8 cellular contexts compared by ENCODE assay signal in genomic region chr6:3849681-3850450, GRCh38. TPM values are rescaled to one million over a fixed set of nuclear protein-coding genes. Genes with fewer than 3 reads are reported as not detected.
DNase-seq lines count a peak whose midpoint lies in the region; ATAC-seq, FAIRE-seq and TF ChIP-seq lines count a peak whose summit lies in the region.

No MANE protein-coding gene starts in this region.

- no peak overlapping the region for H3K9ac ChIP-seq in K562 (ENCODE audit: insufficient read depth in 1 of 2, low read depth in 2 of 2, low read length in 2 of 2)

- H3K79me2 ChIP-seq in K562 (ENCODE audit: control insufficient read depth, insufficient read depth, low read length), result no peaks in the 10 kb centered on the region

- H3K4me2 ChIP-seq in K562 (ENCODE audit: insufficient read depth, low read length), result no peak overlapping the region

- no peak for FAIRE-seq in K562 (lab: Jason Lieb, UNC)

- no peak for TF ChIP-seq RAD21 in K562 (CRISPR knock-in tag; conservative IDR thresholded peaks at IDR 0.05 in 1 of 2, IDR thresholded peaks at IDR 0.05 in 1 of 2)

- in situ Hi-C loops in K562 (cut with MboI), result no loop called here

- no peaks in the 10 kb centered on the region for H4K20me1 ChIP-seq in K562 (replicated peaks; ENCODE audit: control insufficient read depth, insufficient read depth, low read length)

- no peak overlapping the region for H2AFZ ChIP-seq in K562 (ENCODE audit: low read depth, low read length)

- CTCF ChIA-PET in K562 (lab: Yijun Ruan, JAX; ENCODE audit: low intra/inter-chr PET ratio), result no interaction called here

- H3K4me3 ChIP-seq in K562, result no peak overlapping the region

- TF ChIP-seq POLR2A in K562 (conservative IDR thresholded peaks at IDR 0.05), result no peak

- H3K9me3 ChIP-seq in K562 (replicated peaks; ENCODE audit: control insufficient read depth, insufficient read depth, low read depth, low read length), result no peaks in the 10 kb centered on the region

- ATAC-seq in K562 (no peak), GM18858 (IDR thresholded peaks at IDR 0.05; ENCODE audit: unreplicated experiment) (no peak)

- no peaks in the 10 kb centered on the region for H3K9me1 ChIP-seq in K562 (ENCODE audit: control insufficient read depth, insufficient read depth, low read length)

- TF ChIP-seq EP300 in K562 (IDR thresholded peaks at IDR 0.05; ENCODE audit: low read length), result no peak

- H3K36me3 ChIP-seq in K562 (ENCODE audit: control insufficient read depth, insufficient read depth, low read length), result no peaks in the 10 kb centered on the region

- intact Hi-C loops in K562 (cut with micrococcal nuclease), result no loop called here

- WGBS in K562 (ENCODE audit: insufficient coverage, low coverage, missing lambda C conversion rate), result 79% methylated on average over 58 of the region's 73 CpGs

- POLR2A ChIA-PET in K562 (lab: Yijun Ruan, JAX), result no interaction called here

- no TSS peak for BruUV-seq in K562 (replicated peaks; lab: Mats Ljungman, UMichigan)

- DNase-seq in activated effector memory CD4-positive, alpha-beta T cell treated with anti-CD3 and anti-CD28 coated beads, Interleukin-2, amount 50 U/mL, for 16 hours, result peak; percentile 71
- DNase-seq in activated effector memory CD4-positive, alpha-beta T cell treated with Interleukin-2 at 50 U/mL for 16 hours, result no peak
- no peak for DNase-seq in K562 (ENCODE audit: extremely low read depth in 1 of 4, low spot score in 3 of 4)
- DNase-seq in activated CD4-positive, CD25-positive, alpha-beta regulatory T cell (lab: John Stamatoyannopoulos, UW), result no peak
- DNase-seq in superior temporal gyrus (ENCODE audit: extremely low spot score), result no peak

- H3K27ac ChIP-seq in K562 (ENCODE audit: extremely low read depth, low read depth, low read length) (no peak overlapping the region), layer of hippocampus (ENCODE audit: low read depth, low read length) (peak overlapping the region; percentile 72), temporal lobe (ENCODE audit: low read depth, low read length) (peak overlapping the region; percentile 51)

- peaks cover 0 to 13% of the 10 kb centered on the region in 2 experiments; a peak in 1 of 5 replicates for H3K4me1 ChIP-seq in K562 (replicated peaks in 1 of 2; ENCODE audit: control insufficient read depth in 2 of 2, insufficient read depth in 2 of 2, low read length in 2 of 2)

- H3K27me3 ChIP-seq in K562 (ENCODE audit: control insufficient read depth in 2 of 2, insufficient read depth in 2 of 2, low read length in 2 of 2) (peaks cover 11 to 19% of the 10 kb centered on the region in 2 experiments; a peak in 4 of 5 replicates), layer of hippocampus (ENCODE audit: control insufficient read depth, insufficient read depth, low read length) (no peaks in the 10 kb centered on the region)

- no peak for TF ChIP-seq CTCF in K562 (IDR thresholded peaks at IDR 0.05 in 2 of 3, conservative IDR thresholded peaks at IDR 0.05 in 1 of 3; ENCODE audit: insufficient read depth in 2 of 3, low read depth in 1 of 3, low read length in 3 of 3)

TF ChIP-seq in K562, 482 proteins besides CTCF, POLR2A, EP300 and RAD21:
- TF ChIP-seq ARID4B (CRISPR knock-in tag; IDR thresholded peaks at IDR 0.05), result no peak
- TF ChIP-seq TRIM24 (IDR thresholded peaks at IDR 0.05), result no peak
- TF ChIP-seq ZBTB33 (CRISPR knock-in tag; IDR thresholded peaks at IDR 0.05), result peak; percentile 70
- 0 out of 2 replicates have a peak, but pooled peaks have one; percentile 37 for TF ChIP-seq NFIC (IDR thresholded peaks at IDR 0.05)

RNA-seq across cellular contexts. Expression of gene FAM50B, which starts 0.7 kb away (rescaled TPM):
- total RNA-seq in K562 (2011; cell fraction: chromatin; rRNA removed; ENCODE audit: low replicate concordance), result not detected in 2 replicates
- not detected in 2 replicates for total RNA-seq in K562 (2011; cell fraction: nucleolus; rRNA removed)
- not detected in 2 replicates for total RNA-seq in K562 (2011; cell fraction: nucleoplasm; rRNA removed)
- total RNA-seq in K562 (2014; rRNA removed) (not detected in 2 replicates), K562 (2014; rRNA removed; fragmentation: Illumina TruSeq; extraction: Trizol) (not detected in 2 replicates), K562 (2015; rRNA removed; fragmentation: Illumina TruSeq; extraction: Trizol) (not detected in 2 replicates), K562 (2021) (0.09 and 0.13 TPM in 2 replicates), temporal lobe (11.8 TPM)
- polyA plus RNA-seq in K562 (2011; rRNA removed) (0.04 and 0.13 TPM in 2 replicates), K562 (2014; fragmentation: Illumina TruSeq; extraction: Trizol) (not detected in 2 replicates), K562 (2014; fragmentation: Nextera tagmentation; extraction: Ambion mirVana) (not detected), K562 (2014; rRNA removed) (0.16 TPM in 1 of 2 replicates, not detected in the other)
- polyA plus RNA-seq in K562 (2011; cell fraction: cytosol; rRNA removed), result 0.12 TPM in 1 of 2 replicates, not detected in the other
- 0.07 TPM in 1 of 2 replicates, not detected in the other for polyA plus RNA-seq in K562 (2011; cell fraction: nucleus; rRNA removed)
- 0.07 and 0.11 TPM in 2 replicates for polyA plus RNA-seq in K562 (2012)
- not detected in 2 replicates for polyA minus RNA-seq in K562 (2011; rRNA and poly(A)+ RNA removed)
- polyA minus RNA-seq in K562 (2011; cell fraction: cytosol; rRNA and poly(A)+ RNA removed), result not detected in 2 replicates
- not detected in 2 replicates for polyA minus RNA-seq in K562 (2011; cell fraction: nucleus; rRNA and poly(A)+ RNA removed)

Comparison
In these comparisons a context has a peak if more than half of its experiments do, and no peak if none do; other contexts are left out.
1. RNA of gene FAM50B, which starts 0.7 kb away (total RNA-seq): 11.8 TPM in temporal lobe (single experiment); 0.09 to 0.13 TPM in K562; every median in the first group is over 10 times any median in the second.